ENCODE assay signal across 28 cellular contexts in genomic region chr10:82506680-82507376, GRCh38.
"Had no signal": no experiment of that assay in that cellular context is flagged by ENCODE, and none has a peak within 500 bp of the region (broad histone marks: within the 10 kb centered on the region; RNA-seq: fewer than 3 reads in every experiment).

No MANE protein-coding gene starts in this region.

- H3K27ac Mint-ChIP-seq: naive thymus-derived CD8-positive, alpha-beta T cell; natural killer cell treated with Interleukin-12 subunit alpha and Interleukin-12 subunit beta and Interleukin-15 and Interleukin-18, amount 100 ng/mL, for 72 hours; progenitor cell of endocrine pancreas; stimulated activated effector memory CD8-positive, alpha-beta T cell treated with anti-CD3 and anti-CD28 coated beads, Interleukin-12 subunit alpha, Interleukin-12 subunit beta, amount 100 ng/mL, for 72 hours; stimulated activated naive B cell treated with anti-CD40 and anti-IgM and Interleukin-4, amounts not matched to agents 10 μg/mL and 1 μg/mL and 100 μg/mL, for 72 hours; stimulated activated naive CD8-positive, alpha-beta T cell treated with anti-CD3 and anti-CD28 coated beads, Interleukin-15, Interleukin-2, amounts not matched to agents 100 ng/mL and 50 ng/mL, for 24 hours had no signal

- H3K36me3 Mint-ChIP-seq: naive thymus-derived CD8-positive, alpha-beta T cell; stimulated activated effector memory CD8-positive, alpha-beta T cell treated with anti-CD3 and anti-CD28 coated beads, Interleukin-12 subunit alpha, Interleukin-12 subunit beta, amount 100 ng/mL, for 72 hours; stimulated activated naive B cell treated with anti-CD40 and anti-IgM and Interleukin-4, amounts not matched to agents 10 μg/mL and 1 μg/mL and 100 μg/mL, for 72 hours had no signal

- H3K36me3 ChIP-seq: ovary, right lobe of liver, sigmoid colon, stomach, thoracic aorta, thyroid gland, tibial nerve, upper lobe of left lung, vagina had no signal

- H3K27ac ChIP-seq: ovary, parathyroid adenoma, psoas muscle, right lobe of liver, sigmoid colon, stomach, thoracic aorta, thyroid gland, tibial nerve, upper lobe of left lung, vagina had no signal

- DNase-seq: naive thymus-derived CD8-positive, alpha-beta T cell; occipital lobe; ovary; psoas muscle; right cardiac atrium; right lobe of liver; sigmoid colon; small intestine; stimulated activated CD4-positive, alpha-beta T cell treated with anti-CD3 and anti-CD28 coated beads, Interleukin-15, amount 100 ng/mL, for 24 hours; stimulated activated CD4-positive, alpha-beta T cell treated with anti-CD3 and anti-CD28 coated beads, Interleukin-2, amount 100 ng/mL, for 24 hours; stimulated activated CD4-positive, alpha-beta T cell treated with anti-CD3 and anti-CD28 coated beads, Interleukin-2, amount 100 ng/mL, for 48 hours; stimulated activated CD4-positive, alpha-beta T cell treated with anti-CD3 and anti-CD28 coated beads, Interleukin-4, amount 100 ng/mL, for 24 hours; stimulated activated naive B cell treated with anti-CD40 and anti-IgM and Interleukin-4, amounts not matched to agents 10 μg/mL and 1 μg/mL and 100 μg/mL, for 72 hours; stimulated activated naive CD4-positive, alpha-beta T cell treated with Interleukin-2 at 50 U/mL for 16 hours; stomach; thyroid gland; trophoblast cell; upper lobe of left lung had no signal

- H3K27me3 ChIP-seq: ovary, right lobe of liver, sigmoid colon, stomach, thyroid gland, tibial nerve, upper lobe of left lung, vagina had no signal

- H3K4me3 ChIP-seq: ovary, psoas muscle, right lobe of liver, sigmoid colon, stomach, thoracic aorta, thyroid gland, tibial nerve, upper lobe of left lung, vagina had no signal

- H2AFZ ChIP-seq: parathyroid adenoma had no signal

- H3K4me1 Mint-ChIP-seq: naive thymus-derived CD8-positive, alpha-beta T cell; neural crest cell; stimulated activated effector memory CD8-positive, alpha-beta T cell treated with anti-CD3 and anti-CD28 coated beads, Interleukin-12 subunit alpha, Interleukin-12 subunit beta, amount 100 ng/mL, for 72 hours; stimulated activated naive B cell treated with anti-CD40 and anti-IgM and Interleukin-4, amounts not matched to agents 10 μg/mL and 1 μg/mL and 100 μg/mL, for 72 hours had no signal

- H3K9ac ChIP-seq: parathyroid adenoma had no signal

- H3K4me3 Mint-ChIP-seq: naive thymus-derived CD8-positive, alpha-beta T cell; natural killer cell treated with Interleukin-12 subunit alpha and Interleukin-12 subunit beta and Interleukin-15 and Interleukin-18, amount 100 ng/mL, for 72 hours; neural crest cell; stimulated activated effector memory CD8-positive, alpha-beta T cell treated with anti-CD3 and anti-CD28 coated beads, Interleukin-12 subunit alpha, Interleukin-12 subunit beta, amount 100 ng/mL, for 72 hours; stimulated activated naive B cell treated with anti-CD40 and anti-IgM and Interleukin-4, amounts not matched to agents 10 μg/mL and 1 μg/mL and 100 μg/mL, for 72 hours; stimulated activated naive CD8-positive, alpha-beta T cell treated with anti-CD3 and anti-CD28 coated beads, Interleukin-15, Interleukin-2, amounts not matched to agents 100 ng/mL and 50 ng/mL, for 24 hours had no signal

- FAIRE-seq: small intestine, urothelium cell line had no signal

- H3K9me3 ChIP-seq: ovary, psoas muscle, right lobe of liver, sigmoid colon, stomach, thoracic aorta, thyroid gland, tibial nerve, upper lobe of left lung, vagina had no signal

- H3K27me3 Mint-ChIP-seq: naive thymus-derived CD8-positive, alpha-beta T cell; natural killer cell treated with Interleukin-12 subunit alpha and Interleukin-12 subunit beta and Interleukin-15 and Interleukin-18, amount 100 ng/mL, for 72 hours; progenitor cell of endocrine pancreas; stimulated activated naive B cell treated with anti-CD40 and anti-IgM and Interleukin-4, amounts not matched to agents 10 μg/mL and 1 μg/mL and 100 μg/mL, for 72 hours; stimulated activated naive CD8-positive, alpha-beta T cell treated with anti-CD3 and anti-CD28 coated beads, Interleukin-15, Interleukin-2, amounts not matched to agents 100 ng/mL and 50 ng/mL, for 24 hours had no signal

- H3K4me1 ChIP-seq: parathyroid adenoma, psoas muscle, right lobe of liver, sigmoid colon, stomach, thyroid gland, tibial nerve, upper lobe of left lung, vagina had no signal

- H3K9me3 Mint-ChIP-seq: neural crest cell had no signal

- H3K79me2 ChIP-seq: parathyroid adenoma had no signal
